ENCODE assay signal across 1 cellular context in genomic region chr16:2469399-2470233, GRCh38.
TF ChIP-seq lines count a peak whose summit lies in the region.

No MANE protein-coding gene starts in this region.

TF ChIP-seq in H1, 55 proteins besides CTCF, POLR2A, EP300 and RAD21:
- no peak for TF ChIP-seq RXRA (IDR thresholded peaks at IDR 0.05; ENCODE audit: insufficient read depth, low read depth, low read length)
- no peak for TF ChIP-seq CBX8 (IDR thresholded peaks at IDR 0.05; ENCODE audit: borderline replicate concordance, low read depth, low read length)
- no peak for TF ChIP-seq CHD1 (IDR thresholded peaks at IDR 0.05; ENCODE audit: low read depth, low read length)
- TF ChIP-seq EZH2 (IDR thresholded peaks at IDR 0.05; ENCODE audit: low read depth, low read length, severe bottlenecking): no peak
- no peak for TF ChIP-seq CEBPB (IDR thresholded peaks at IDR 0.05; ENCODE audit: low read depth, low read length)
- no peak for TF ChIP-seq KDM1A (IDR thresholded peaks at IDR 0.05; ENCODE audit: borderline replicate concordance, low read length)
- TF ChIP-seq TCF12 (IDR thresholded peaks at IDR 0.05; ENCODE audit: low read depth, low read length): no peak
- TF ChIP-seq TBP (IDR thresholded peaks at IDR 0.05; ENCODE audit: low read depth, low read length): no peak
- no peak for TF ChIP-seq RFX5 (IDR thresholded peaks at IDR 0.05; ENCODE audit: borderline replicate concordance, low read depth, low read length)
- TF ChIP-seq NANOG (IDR thresholded peaks at IDR 0.05; ENCODE audit: insufficient read depth, low read depth, low read length, poor library complexity, severe bottlenecking): no peak
- no peak for TF ChIP-seq ATF3 (IDR thresholded peaks at IDR 0.05; ENCODE audit: insufficient read depth, low read depth, low read length)
- no peak for TF ChIP-seq HDAC6 (IDR thresholded peaks at IDR 0.05; ENCODE audit: low read depth, low read length)
- no peak for TF ChIP-seq POU5F1 (IDR thresholded peaks at IDR 0.05; ENCODE audit: low read depth, low read length)
- TF ChIP-seq GABPA (IDR thresholded peaks at IDR 0.05; ENCODE audit: borderline replicate concordance, insufficient read depth, low read length): no peak
TF ChIP-seq in H1: peak in this region for 0.
